8 cellular contexts compared by ENCODE assay signal in the genomic region with DNA sequence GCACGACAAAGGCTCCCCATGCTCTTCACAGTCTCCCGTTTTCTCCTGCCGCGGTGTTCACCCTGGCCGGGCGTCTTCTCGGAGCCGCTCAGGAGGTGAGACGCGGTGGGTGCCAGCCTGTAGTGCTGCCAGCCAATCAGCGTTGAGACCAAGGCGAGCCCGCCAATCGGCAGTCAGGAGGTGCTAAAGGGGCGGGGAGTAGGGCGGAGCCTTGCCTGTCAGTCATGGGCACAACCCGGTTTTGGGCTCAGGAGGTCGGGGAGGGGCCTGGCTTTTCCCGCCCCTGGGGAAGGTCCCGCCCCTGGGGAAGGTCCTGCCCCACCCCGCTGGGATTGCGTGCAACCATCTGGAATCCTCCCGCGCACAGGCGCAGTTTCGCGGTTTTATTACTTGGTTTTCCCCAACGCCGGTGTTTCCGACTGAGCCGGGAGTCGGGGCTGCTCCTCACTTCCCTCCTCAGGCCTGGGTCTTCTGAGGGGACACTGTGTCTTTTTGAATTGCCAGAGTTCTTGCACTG. TPM values are rescaled to one million over a fixed set of nuclear protein-coding genes. Genes with fewer than 3 reads are reported as not detected.
DNase-seq lines count a peak whose midpoint lies in the region; ATAC-seq and TF ChIP-seq lines count a peak whose summit lies in the region.

A gene (minus strand): TSS at position 92 of the 517 bp plus-strand sequence. CDS start 1,421 bp downstream, outside the sequence.

- no peaks in the 10 kb centered on the region for H3K36me3 Mint-ChIP-seq in natural killer cell treated with Interleukin-12 subunit alpha and Interleukin-12 subunit beta and Interleukin-15 and Interleukin-18, amount 100 ng/mL, for 72 hours
- H3K36me3 Mint-ChIP-seq in stimulated activated naive B cell treated with anti-CD40 and anti-IgM and Interleukin-4, amounts not matched to agents 10 μg/mL and 1 μg/mL and 100 μg/mL, for 72 hours: peaks cover 0 to 5% of the 10 kb centered on the region in 2 donors

- ATAC-seq in GM21717 (IDR thresholded peaks at IDR 0.05; ENCODE audit: unreplicated experiment): peak; percentile 86
- peak; percentile 98 for ATAC-seq in natural killer cell treated with Interleukin-12 subunit alpha and Interleukin-12 subunit beta and Interleukin-15 and Interleukin-18, amount 100 ng/mL, for 72 hours
- peak; percentile 94 to 97 for ATAC-seq in stimulated activated naive B cell treated with anti-CD40 and anti-IgM and Interleukin-4, amounts not matched to agents 10 μg/mL and 1 μg/mL and 100 μg/mL, for 72 hours (replicated peaks)

- peaks cover 23 to 25% of the 10 kb centered on the region in 2 donors for H3K4me1 Mint-ChIP-seq in natural killer cell treated with Interleukin-12 subunit alpha and Interleukin-12 subunit beta and Interleukin-15 and Interleukin-18, amount 100 ng/mL, for 72 hours (ENCODE audit: low read depth in 2 of 2)
- H3K4me1 Mint-ChIP-seq in stimulated activated naive B cell treated with anti-CD40 and anti-IgM and Interleukin-4, amounts not matched to agents 10 μg/mL and 1 μg/mL and 100 μg/mL, for 72 hours: peaks cover 22 to 32% of the 10 kb centered on the region in 2 donors

- H3K4me3 ChIP-seq in fibroblast of the aortic adventitia (ENCODE audit: low read depth, low read length): peak within 1 kb of the TSS; percentile 57

- peaks cover 17 to 20% of the 10 kb centered on the region in 2 donors for H3K27me3 Mint-ChIP-seq in natural killer cell treated with Interleukin-12 subunit alpha and Interleukin-12 subunit beta and Interleukin-15 and Interleukin-18, amount 100 ng/mL, for 72 hours
- H3K27me3 Mint-ChIP-seq in stimulated activated naive B cell treated with anti-CD40 and anti-IgM and Interleukin-4, amounts not matched to agents 10 μg/mL and 1 μg/mL and 100 μg/mL, for 72 hours: peaks cover 18 to 32% of the 10 kb centered on the region in 2 donors

- DNase-seq in DMS 273 treated with DMSO at 0.1 percent for 48 hours (lab: John Stamatoyannopoulos, UW) (peak; percentile 97), KBM-7 (peak; percentile 99), RPMI8226 (peak; percentile 91), fibroblast of the aortic adventitia (ENCODE audit: low read depth) (peak; percentile 94)
- DNase-seq in activated T-helper 9 cell treated with anti-CD3 and anti-CD28 coated beads, Interleukin-2, amount 50 U/mL, for 16 hours (ENCODE audit: low read depth): peak; percentile 97
- DNase-seq in natural killer cell treated with Interleukin-12 subunit alpha and Interleukin-12 subunit beta and Interleukin-15 and Interleukin-18, amount 100 ng/mL, for 72 hours (ENCODE audit: low spot score): peak; percentile 97
- DNase-seq in stimulated activated naive B cell treated with anti-CD40 and anti-IgM and Interleukin-4, amounts not matched to agents 10 μg/mL and 1 μg/mL and 100 μg/mL, for 72 hours: peak; percentile 96

- TF ChIP-seq CTCF in fibroblast of the aortic adventitia (IDR thresholded peaks at IDR 0.05; ENCODE audit: insufficient read depth, low read length): no peak

- in situ Hi-C loops in KBM-7 (cut with MboI; ENCODE audit: low pct_unique_long_range_greater_than_20kb, low sequenced_read_pairs): no loop called here

- peak within 1 kb of the TSS; percentile 75 for H3K4me3 Mint-ChIP-seq in natural killer cell treated with Interleukin-12 subunit alpha and Interleukin-12 subunit beta and Interleukin-15 and Interleukin-18, amount 100 ng/mL, for 72 hours
- H3K4me3 Mint-ChIP-seq in stimulated activated naive B cell treated with anti-CD40 and anti-IgM and Interleukin-4, amounts not matched to agents 10 μg/mL and 1 μg/mL and 100 μg/mL, for 72 hours: peak within 1 kb of the TSS; percentile 84 to 86

- H3K9me3 Mint-ChIP-seq in natural killer cell treated with Interleukin-12 subunit alpha and Interleukin-12 subunit beta and Interleukin-15 and Interleukin-18, amount 100 ng/mL, for 72 hours: no peaks in the 10 kb centered on the region
- H3K9me3 Mint-ChIP-seq in stimulated activated naive B cell treated with anti-CD40 and anti-IgM and Interleukin-4, amounts not matched to agents 10 μg/mL and 1 μg/mL and 100 μg/mL, for 72 hours: peaks cover 0 to 1% of the 10 kb centered on the region in 2 donors

- H3K27ac Mint-ChIP-seq in natural killer cell treated with Interleukin-12 subunit alpha and Interleukin-12 subunit beta and Interleukin-15 and Interleukin-18, amount 100 ng/mL, for 72 hours: peak within 1 kb of the TSS in 1 of 2 donors; percentile 72
- H3K27ac Mint-ChIP-seq in stimulated activated naive B cell treated with anti-CD40 and anti-IgM and Interleukin-4, amounts not matched to agents 10 μg/mL and 1 μg/mL and 100 μg/mL, for 72 hours: peak within 1 kb of the TSS; percentile 93

RNA-seq across cellular contexts. Expression of the gene that starts here (rescaled TPM):
- not detected in 2 replicates for total RNA-seq in fibroblast of the aortic adventitia (ENCODE audit: low replicate concordance)
- not detected for total RNA-seq in natural killer cell treated with Interleukin-12 subunit alpha and Interleukin-12 subunit beta and Interleukin-15 and Interleukin-18, amount 100 ng/mL, for 72 hours

Comparison
In these comparisons a context has a peak if more than half of its experiments do, and no peak if none do; other contexts are left out.
1. Peak in every context shown above with its lines: DNase-seq, ATAC-seq and H3K4me3 ChIP-seq.
2. Peak in DNase-seq and H3K4me3 ChIP-seq in fibroblast of the aortic adventitia; RNA of the gene not detected or under 1 TPM.
3. Peak in DNase-seq and ATAC-seq in natural killer cell treated with Interleukin-12 subunit alpha and Interleukin-12 subunit beta and Interleukin-15 and Interleukin-18, amount 100 ng/mL, for 72 hours; RNA of the gene not detected or under 1 TPM.